Comparison of ENCODE assay signal across 1 cellular context in the genomic region with DNA sequence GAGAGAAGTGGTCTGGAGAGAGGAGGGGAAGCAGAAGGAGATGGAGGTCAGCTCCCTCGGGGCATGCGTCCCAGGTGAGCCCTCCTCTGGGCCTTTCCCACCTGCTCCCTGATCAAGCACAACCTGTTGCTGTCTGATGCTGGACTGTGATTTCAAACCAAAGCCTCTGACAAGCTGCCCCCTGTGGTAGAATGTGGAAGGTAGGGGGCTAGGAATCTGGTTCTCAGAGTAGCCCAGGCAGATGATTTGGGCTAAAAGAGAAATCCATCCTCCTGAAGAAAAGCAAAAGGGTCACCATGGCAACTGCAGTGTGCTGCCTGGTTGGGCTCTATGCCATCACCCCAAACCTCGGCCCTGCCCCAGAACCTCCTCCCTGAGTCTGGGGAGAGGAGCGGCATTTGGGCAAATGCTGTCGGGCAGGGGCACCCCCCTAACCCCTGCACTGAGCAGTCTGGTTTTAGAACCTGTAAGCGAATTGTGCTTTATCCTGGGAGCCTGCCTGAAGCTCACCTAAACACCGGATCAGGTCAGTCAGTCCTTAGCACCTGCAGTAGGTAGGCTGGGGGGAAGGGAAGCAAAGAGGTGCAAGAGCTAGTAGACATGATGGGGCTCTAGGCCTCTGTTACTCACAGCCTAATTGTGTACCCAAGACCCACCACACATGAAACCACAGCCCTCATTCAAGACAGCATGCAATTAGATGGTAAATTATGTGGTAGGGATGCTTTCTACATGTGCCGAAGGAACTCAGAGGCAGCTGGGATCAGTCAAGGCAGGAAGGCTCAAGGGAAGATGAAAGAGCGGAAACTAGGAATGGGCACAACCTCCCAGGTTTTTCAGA.
TF ChIP-seq lines count a peak whose summit lies in the region.

No MANE protein-coding gene starts in this region.

TF ChIP-seq in HEK293T, 16 proteins besides CTCF, POLR2A, EP300 and RAD21 (continued from another document):
- TF ChIP-seq, protein P1, sequence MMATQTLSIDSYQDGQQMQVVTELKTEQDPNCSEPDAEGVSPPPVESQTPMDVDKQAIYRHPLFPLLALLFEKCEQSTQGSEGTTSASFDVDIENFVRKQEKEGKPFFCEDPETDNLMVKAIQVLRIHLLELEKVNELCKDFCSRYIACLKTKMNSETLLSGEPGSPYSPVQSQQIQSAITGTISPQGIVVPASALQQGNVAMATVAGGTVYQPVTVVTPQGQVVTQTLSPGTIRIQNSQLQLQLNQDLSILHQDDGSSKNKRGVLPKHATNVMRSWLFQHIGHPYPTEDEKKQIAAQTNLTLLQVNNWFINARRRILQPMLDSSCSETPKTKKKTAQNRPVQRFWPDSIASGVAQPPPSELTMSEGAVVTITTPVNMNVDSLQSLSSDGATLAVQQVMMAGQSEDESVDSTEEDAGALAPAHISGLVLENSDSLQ (IDR thresholded peaks at IDR 0.05), result no peak
- TF ChIP-seq LEF1 (IDR thresholded peaks at IDR 0.05; ENCODE audit: borderline replicate concordance), result no peak
- TF ChIP-seq CTBP1 (IDR thresholded peaks at IDR 0.05; ENCODE audit: borderline replicate concordance), result no peak
- TF ChIP-seq HDGF (IDR thresholded peaks at IDR 0.05; ENCODE audit: borderline replicate concordance), result no peak
- TF ChIP-seq L3MBTL2 (conservative IDR thresholded peaks at IDR 0.05), result no peak
- TF ChIP-seq FOXM1 (IDR thresholded peaks at IDR 0.05; ENCODE audit: borderline replicate concordance), result no peak
- no peak for TF ChIP-seq FOXK2 (IDR thresholded peaks at IDR 0.05)
